29 cellular contexts compared by ENCODE assay signal in genomic region chr9:112878752-112879151, GRCh38. TPM values are rescaled to one million over a fixed set of nuclear protein-coding genes. Genes with fewer than 3 reads are reported as not detected.
"Had no signal": no experiment of that assay in that cellular context is flagged by ENCODE, and none has a peak within 500 bp of the region (broad histone marks: within the 10 kb centered on the region; RNA-seq: fewer than 3 reads in every experiment).

No MANE protein-coding gene starts in this region.

- H3K36me3 ChIP-seq: thyroid gland, uterus, vagina had no signal

- H3K36me3 Mint-ChIP-seq: stimulated activated effector memory CD8-positive, alpha-beta T cell treated with anti-CD3 and anti-CD28 coated beads, Interleukin-12 subunit alpha, Interleukin-12 subunit beta, amount 100 ng/mL, for 72 hours had no signal

- DNase-seq: stimulated activated CD4-positive, alpha-beta T cell treated with anti-CD3 and anti-CD28 coated beads, Interleukin-2, amount 100 ng/mL, for 48 hours; stimulated activated CD4-positive, alpha-beta T cell treated with anti-CD3 and anti-CD28 coated beads, Interleukin-4, amount 100 ng/mL, for 1 hour; stimulated activated CD4-positive, alpha-beta T cell treated with anti-CD3 and anti-CD28 coated beads, Interleukin-4, amount 100 ng/mL, for 24 hours; stimulated activated CD4-positive, alpha-beta T cell treated with anti-CD3 and anti-CD28 coated beads, Interleukin-4, amount 100 ng/mL, for 4 hours; stimulated activated CD8-positive, alpha-beta memory T cell treated with anti-CD3 and anti-CD28 coated beads, Interleukin-4, amount 100 ng/mL, for 48 hours; stimulated activated naive B cell treated with anti-CD40 and anti-IgM and Interleukin-4, amounts not matched to agents 10 μg/mL and 1 μg/mL and 100 μg/mL, for 72 hours; stimulated activated naive CD4-positive, alpha-beta T cell; stimulated activated naive CD4-positive, alpha-beta T cell treated with Interleukin-2 at 50 U/mL for 16 hours; stimulated activated naive CD8-positive, alpha-beta T cell treated with anti-CD3 and anti-CD28 coated beads, Interleukin-15, amount 100 ng/mL, for 72 hours; stimulated activated naive CD8-positive, alpha-beta T cell treated with anti-CD3 and anti-CD28 coated beads, Interleukin-15, Interleukin-2, amounts not matched to agents 100 U/mL and 50 U/mL, for 24 hours; stomach; substantia nigra; testis; thyroid gland; tibial artery; transverse colon; trophoblast cell; upper lobe of left lung; upper lobe of right lung; uterus had no signal

- H3K27ac Mint-ChIP-seq: stimulated activated effector memory CD8-positive, alpha-beta T cell treated with anti-CD3 and anti-CD28 coated beads, Interleukin-12 subunit alpha, Interleukin-12 subunit beta, amount 100 ng/mL, for 72 hours; stimulated activated memory B cell treated with anti-CD40 and anti-IgM and Interleukin-4, amounts not matched to agents 10 μg/mL and 1 μg/mL and 100 μg/mL, for 72 hours; stimulated activated naive B cell treated with anti-CD40 and anti-IgM and Interleukin-4, amounts not matched to agents 10 μg/mL and 1 μg/mL and 100 μg/mL, for 72 hours; stimulated activated naive CD8-positive, alpha-beta T cell treated with anti-CD3 and anti-CD28 coated beads, Interleukin-15, Interleukin-2, amounts not matched to agents 100 ng/mL and 50 ng/mL, for 24 hours; type B pancreatic cell had no signal

- H3K9me3 Mint-ChIP-seq: stimulated activated effector memory CD8-positive, alpha-beta T cell treated with anti-CD3 and anti-CD28 coated beads, Interleukin-12 subunit alpha, Interleukin-12 subunit beta, amount 100 ng/mL, for 72 hours; stimulated activated memory B cell treated with anti-CD40 and anti-IgM and Interleukin-4, amounts not matched to agents 10 μg/mL and 1 μg/mL and 100 μg/mL, for 72 hours; stimulated activated naive B cell treated with anti-CD40 and anti-IgM and Interleukin-4, amounts not matched to agents 10 μg/mL and 1 μg/mL and 100 μg/mL, for 72 hours; stimulated activated naive CD8-positive, alpha-beta T cell treated with anti-CD3 and anti-CD28 coated beads, Interleukin-15, Interleukin-2, amounts not matched to agents 100 ng/mL and 50 ng/mL, for 24 hours; type B pancreatic cell had no signal

- H3K4me3 Mint-ChIP-seq: stimulated activated effector memory CD8-positive, alpha-beta T cell treated with anti-CD3 and anti-CD28 coated beads, Interleukin-12 subunit alpha, Interleukin-12 subunit beta, amount 100 ng/mL, for 72 hours; stimulated activated memory B cell treated with anti-CD40 and anti-IgM and Interleukin-4, amounts not matched to agents 10 μg/mL and 1 μg/mL and 100 μg/mL, for 72 hours; stimulated activated naive B cell treated with anti-CD40 and anti-IgM and Interleukin-4, amounts not matched to agents 10 μg/mL and 1 μg/mL and 100 μg/mL, for 72 hours; stimulated activated naive CD8-positive, alpha-beta T cell treated with anti-CD3 and anti-CD28 coated beads, Interleukin-15, amount 100 ng/mL, for 72 hours; stimulated activated naive CD8-positive, alpha-beta T cell treated with anti-CD3 and anti-CD28 coated beads, Interleukin-15, Interleukin-2, amounts not matched to agents 100 ng/mL and 50 ng/mL, for 24 hours; type B pancreatic cell had no signal

- H3K27me3 Mint-ChIP-seq: stimulated activated memory B cell treated with anti-CD40 and anti-IgM and Interleukin-4, amounts not matched to agents 10 μg/mL and 1 μg/mL and 100 μg/mL, for 72 hours; stimulated activated naive B cell treated with anti-CD40 and anti-IgM and Interleukin-4, amounts not matched to agents 10 μg/mL and 1 μg/mL and 100 μg/mL, for 72 hours; stimulated activated naive CD8-positive, alpha-beta T cell treated with anti-CD3 and anti-CD28 coated beads, Interleukin-15, amount 100 ng/mL, for 72 hours; stimulated activated naive CD8-positive, alpha-beta T cell treated with anti-CD3 and anti-CD28 coated beads, Interleukin-15, Interleukin-2, amounts not matched to agents 100 ng/mL and 50 ng/mL, for 24 hours; type B pancreatic cell had no signal

- H3K4me1 ChIP-seq: stomach, suprapubic skin, testis, thyroid gland, tibial artery, tibial nerve, transverse colon, upper lobe of left lung, upper lobe of right lung, uterus, vagina had no signal

- H3K27me3 ChIP-seq: stomach, suprapubic skin, testis, thyroid gland, tibial artery, tibial nerve, transverse colon, upper lobe of left lung, upper lobe of right lung, uterus, vagina had no signal

- H3K27ac ChIP-seq: stomach, suprapubic skin, testis, thoracic aorta, thyroid gland, tibial artery, tibial nerve, transverse colon, upper lobe of left lung, upper lobe of right lung, uterus, vagina had no signal

- H3K9me3 ChIP-seq: stomach, suprapubic skin, testis, thoracic aorta, thyroid gland, tibial artery, tibial nerve, transverse colon, upper lobe of left lung, upper lobe of right lung, uterus, vagina had no signal

- H3K4me3 ChIP-seq: stomach, suprapubic skin, testis, thoracic aorta, thyroid gland, tibial artery, tibial nerve, transverse colon, upper lobe of left lung, upper lobe of right lung, uterus, vagina had no signal

- H3K4me1 Mint-ChIP-seq: stimulated activated effector memory CD8-positive, alpha-beta T cell treated with anti-CD3 and anti-CD28 coated beads, Interleukin-12 subunit alpha, Interleukin-12 subunit beta, amount 100 ng/mL, for 72 hours; stimulated activated memory B cell treated with anti-CD40 and anti-IgM and Interleukin-4, amounts not matched to agents 10 μg/mL and 1 μg/mL and 100 μg/mL, for 72 hours; stimulated activated naive B cell treated with anti-CD40 and anti-IgM and Interleukin-4, amounts not matched to agents 10 μg/mL and 1 μg/mL and 100 μg/mL, for 72 hours; stimulated activated naive CD8-positive, alpha-beta T cell treated with anti-CD3 and anti-CD28 coated beads, Interleukin-15, amount 100 ng/mL, for 72 hours had no signal

- ATAC-seq: stimulated activated effector memory CD8-positive, alpha-beta T cell treated with anti-CD3 and anti-CD28 coated beads, Interleukin-12 subunit alpha, Interleukin-12 subunit beta, amount 100 ng/mL, for 72 hours; stimulated activated memory B cell treated with anti-CD40 and anti-IgM and Interleukin-4, amounts not matched to agents 10 μg/mL and 1 μg/mL and 100 μg/mL, for 72 hours; stimulated activated naive B cell treated with anti-CD40 and anti-IgM and Interleukin-4, amounts not matched to agents 10 μg/mL and 1 μg/mL and 100 μg/mL, for 72 hours; stimulated activated naive CD8-positive, alpha-beta T cell treated with anti-CD3 and anti-CD28 coated beads, Interleukin-15, amount 100 ng/mL, for 72 hours; stimulated activated naive CD8-positive, alpha-beta T cell treated with anti-CD3 and anti-CD28 coated beads, Interleukin-15, Interleukin-2, amounts not matched to agents 100 U/mL and 50 U/mL, for 24 hours; upper lobe of right lung had no signal

RNA-seq across cellular contexts. Expression of gene SLC46A2, which starts 11.9 kb away (rescaled TPM):
- total RNA-seq: stomach, temporal lobe, transverse colon, uterus, vagina had no signal
